Comparison of ENCODE assay signal across 1 cellular context in the genomic region with DNA sequence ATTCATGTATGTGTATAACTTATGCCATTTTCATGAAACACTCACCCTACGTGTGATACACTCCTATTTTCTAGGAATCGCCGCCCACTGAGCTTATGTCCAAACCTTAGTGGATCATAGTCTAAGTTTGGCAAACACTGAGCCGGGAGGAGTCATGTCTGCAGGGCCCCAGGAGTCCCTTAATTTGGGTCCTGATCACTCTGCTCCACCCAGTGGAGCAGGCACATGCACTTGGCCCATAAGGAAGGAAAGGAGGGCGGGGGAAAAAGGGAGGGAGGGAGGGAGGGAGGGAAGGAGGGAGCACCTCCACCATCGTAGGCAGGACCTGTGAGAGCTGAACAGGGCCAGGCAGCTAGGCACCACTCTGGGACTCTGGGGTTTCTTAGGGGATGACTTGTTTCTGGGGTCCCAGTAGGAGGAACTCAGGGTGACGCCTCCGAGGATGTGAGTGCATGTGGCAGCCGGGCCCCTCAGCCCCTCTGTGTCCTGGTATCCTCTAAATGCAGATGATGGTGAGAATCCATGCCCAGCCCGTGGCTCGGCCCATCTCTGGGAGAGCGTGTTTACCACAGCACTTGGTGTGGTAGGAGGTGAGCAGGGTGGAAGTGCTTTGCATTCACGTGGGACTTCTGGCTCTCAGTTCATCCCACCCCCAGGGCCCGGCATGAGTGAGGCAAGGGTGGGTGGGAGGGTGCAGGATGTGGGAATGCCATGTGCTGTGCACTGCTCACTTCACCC.
TF ChIP-seq lines count a peak whose summit lies in the region.

No MANE protein-coding gene starts in this region.

TF ChIP-seq in H1, 55 proteins besides CTCF, POLR2A, EP300 and RAD21 (continued from another document):
- TF ChIP-seq SP2 (IDR thresholded peaks at IDR 0.05; ENCODE audit: low read length) (no peak), CTBP2 (IDR thresholded peaks at IDR 0.05; ENCODE audit: borderline replicate concordance, insufficient read depth, insufficient read length, low read length) (no peak), SUZ12 (IDR thresholded peaks at IDR 0.05; ENCODE audit: low read length) (no peak), E2F6 (IDR thresholded peaks at IDR 0.05) (no peak), EZH2 (IDR thresholded peaks at IDR 0.05; ENCODE audit: low read depth, low read length, severe bottlenecking) (no peak), SP4 (IDR thresholded peaks at IDR 0.05; ENCODE audit: low read length) (no peak), CHD7 (IDR thresholded peaks at IDR 0.05; ENCODE audit: insufficient replicate concordance, low read length) (no peak)
TF ChIP-seq in H1: peak in this region for 0.
